ENCODE assay signal across 8 cellular contexts in the genomic region with DNA sequence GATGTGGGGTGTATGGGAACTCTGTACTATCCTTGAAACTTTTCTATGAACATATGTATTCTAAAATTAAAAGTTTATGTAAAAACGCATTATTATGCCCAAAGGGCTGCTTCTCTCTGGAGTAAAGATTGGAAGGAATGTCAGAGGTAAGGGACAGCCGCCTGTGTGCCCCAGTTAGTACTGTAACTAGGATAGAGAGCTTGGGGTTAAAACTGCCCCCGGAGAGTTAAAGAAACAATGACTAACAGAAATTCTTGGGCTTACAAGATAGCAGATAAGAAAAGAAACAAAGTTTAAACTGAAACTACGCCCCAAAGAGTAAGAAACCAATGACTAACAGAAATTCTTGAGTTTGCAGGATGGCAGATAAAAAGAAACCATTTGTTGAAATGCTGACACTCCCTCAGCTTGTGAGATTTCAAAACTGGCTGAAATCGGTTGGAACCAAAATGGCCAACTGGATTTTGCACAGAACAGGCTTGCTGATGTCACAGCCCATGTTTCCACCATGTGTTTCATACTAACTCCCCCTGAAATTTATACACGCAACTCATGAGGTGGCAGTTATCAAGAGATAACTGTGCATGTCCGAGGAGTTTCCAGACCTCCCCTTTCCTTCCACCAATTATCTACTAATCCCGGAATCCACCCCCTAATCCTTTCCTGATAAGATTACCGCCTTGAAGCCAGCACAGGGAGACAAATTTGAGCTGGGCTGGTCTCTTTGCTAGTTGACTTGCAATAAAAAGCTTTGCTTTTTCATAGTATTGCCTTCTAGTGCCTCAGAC. TPM values are rescaled to one million over a fixed set of nuclear protein-coding genes. Genes with fewer than 3 reads are reported as not detected.
DNase-seq lines count a peak whose midpoint lies in the region; TF ChIP-seq lines count a peak whose summit lies in the region.

No MANE protein-coding gene starts in this region.

- H3K4me1 Mint-ChIP-seq in MCF 10A (ENCODE audit: insufficient read depth, unreplicated experiment): peaks cover 12% of the 10 kb centered on the region

- DNase-seq in AG04450 (ENCODE audit: low read depth, low spot score): peak; percentile 78
- DNase-seq in MCF 10A (ENCODE audit: unreplicated experiment): peak; percentile 59
- peak; percentile 96 for DNase-seq in mesendoderm
- DNase-seq in NCI-H146 treated with DMSO at 0.1 percent for 48 hours (lab: John Stamatoyannopoulos, UW; ENCODE audit: unreplicated experiment): no peak
- no peak for DNase-seq in activated naive CD4-positive, alpha-beta T cell treated with anti-CD3 and anti-CD28 coated beads, Interleukin-2, amount 50 U/mL, for 16 hours
- no peak for DNase-seq in DMS153 treated with DMSO at 0.1 percent for 48 hours (lab: John Stamatoyannopoulos, UW; ENCODE audit: unreplicated experiment)
- DNase-seq in stimulated activated CD8-positive, alpha-beta memory T cell treated with anti-CD3 and anti-CD28 coated beads, Interleukin-4, amount 100 ng/mL, for 48 hours: no peak

- no TSS peak for BruUV-seq in MCF 10A (replicated peaks; lab: Mats Ljungman, UMichigan)

- H3K9me3 ChIP-seq in AG04450 (ENCODE audit: control insufficient read depth, insufficient read depth, low read length): no peaks in the 10 kb centered on the region
- H3K9me3 ChIP-seq in HUES64 (ENCODE audit: insufficient read depth, low read depth, low read length): no peaks in the 10 kb centered on the region

- H3K36me3 ChIP-seq in HUES64 (ENCODE audit: insufficient read depth, low read length): no peaks in the 10 kb centered on the region
- no peaks in the 10 kb centered on the region for H3K36me3 ChIP-seq in mesendoderm (ENCODE audit: control insufficient read depth, insufficient read depth, low read length)

- H3K27ac Mint-ChIP-seq in MCF 10A (ENCODE audit: low read depth, unreplicated experiment): peak overlapping the region; percentile 60

- H3K9me3 Mint-ChIP-seq in MCF 10A (ENCODE audit: unreplicated experiment): no peaks in the 10 kb centered on the region

- peak overlapping the region; percentile 44 for H3K4me3 ChIP-seq in AG04450 (ENCODE audit: low read depth, low read length)
- H3K4me3 ChIP-seq in HUES64 (ENCODE audit: low read length): no peak overlapping the region
- no peak overlapping the region for H3K4me3 ChIP-seq in mesendoderm (ENCODE audit: low read length)

- H3K4me1 ChIP-seq in HUES64 (ENCODE audit: insufficient read depth, low read length): peaks cover 10% of the 10 kb centered on the region; the same call in 1 of the 2 replicates
- H3K4me1 ChIP-seq in mesendoderm (ENCODE audit: control insufficient read depth, low read depth, low read length): peaks cover 4% of the 10 kb centered on the region

- POLR2A ChIA-PET in AG04450 (lab: Yijun Ruan, JAX): interaction anchor here (1.0 to 1.5 kb wide), 3 partner anchors 36 to 81 kb away, joined by 3 to 12 read pairs (median 3); partner anchors contain the start of gene VAPA
- POLR2A ChIA-PET in MCF 10A (lab: Yijun Ruan, JAX): interaction anchor here (0.7 to 3.3 kb wide), 11 partner anchors 8 to 50 kb away, joined by 3 to 41 read pairs (median 4); partner anchors contain the start of genes TXNDC2 and VAPA

- intact Hi-C loops in MCF 10A (cut with micrococcal nuclease): loop anchor here (5.0 kb wide), 1 partner anchor 40 kb away; no protein-coding TSS in a partner anchor

- H3K27me3 ChIP-seq in AG04450 (ENCODE audit: control insufficient read depth, insufficient read depth, low read length): no peaks in the 10 kb centered on the region
- H3K27me3 ChIP-seq in HUES64 (ENCODE audit: insufficient read depth, low read length): no peaks in the 10 kb centered on the region
- H3K27me3 ChIP-seq in mesendoderm (ENCODE audit: insufficient read depth, low read length, poor library complexity): no peaks in the 10 kb centered on the region

- H2AK5ac ChIP-seq in mesendoderm (ENCODE audit: low read length): no peak overlapping the region

- no peaks in the 10 kb centered on the region for H3K79me1 ChIP-seq in mesendoderm (ENCODE audit: low read length)

- H3K23ac ChIP-seq in mesendoderm (ENCODE audit: low read length): peak overlapping the region; percentile 75

- H3K27me3 Mint-ChIP-seq in MCF 10A (ENCODE audit: insufficient read depth, unreplicated experiment): no peaks in the 10 kb centered on the region

- WGBS in HUES64: 67% methylated on average over 9 of the region's 9 CpGs
- WGBS in mesendoderm (ENCODE audit: extremely low coverage, insufficient coverage, low lambda C conversion rate): no CpG with 5 or more reads among the region's 9 CpGs

- no peak overlapping the region for H4K8ac ChIP-seq in mesendoderm (ENCODE audit: low read depth, low read length)

- no peak overlapping the region for H3K9ac ChIP-seq in HUES64 (ENCODE audit: low read depth, low read length)
- H3K9ac ChIP-seq in mesendoderm (ENCODE audit: low read length): no peak overlapping the region

- H3K4me3 Mint-ChIP-seq in MCF 10A (ENCODE audit: unreplicated experiment): peak overlapping the region; percentile 53

- H4K5ac ChIP-seq in mesendoderm (ENCODE audit: low read length): peak overlapping the region; percentile 62

- H3K27ac ChIP-seq in AG04450 (ENCODE audit: low read depth, low read length) (peak overlapping the region; percentile 76), HUES64 (ENCODE audit: low read depth, low read length) (peak overlapping the region; percentile 8; the same call in 1 of the 2 replicates), mesendoderm (ENCODE audit: low read depth, low read length) (peak overlapping the region; percentile 59)

- CTCF ChIA-PET in AG04450 (lab: Charles Lee): no interaction called here
- CTCF ChIA-PET in MCF 10A (lab: Yijun Ruan, JAX): interaction anchor here (1.0 to 1.3 kb wide), 2 partner anchors 9 to 42 kb away, joined by 3 to 6 read pairs; partner anchors contain the start of gene TXNDC2

- H2BK15ac ChIP-seq in mesendoderm (replicated peaks; ENCODE audit: low read depth): no peak overlapping the region

- H3K36me3 Mint-ChIP-seq in MCF 10A (ENCODE audit: insufficient read depth, unreplicated experiment): no peaks in the 10 kb centered on the region

- peak overlapping the region; percentile 26 for H3K4me2 ChIP-seq in mesendoderm (ENCODE audit: low read length)

- H3K18ac ChIP-seq in mesendoderm (ENCODE audit: low read length): no peak overlapping the region

- H2BK5ac ChIP-seq in mesendoderm (ENCODE audit: low read length): peak overlapping the region; percentile 76

- H3K4ac ChIP-seq in mesendoderm (ENCODE audit: low read depth, low read length): peak overlapping the region; percentile 36

- TF ChIP-seq CTCF in AG04450 (IDR thresholded peaks at IDR 0.05; ENCODE audit: low read depth, low read length): no peak
- no peak for TF ChIP-seq CTCF in MCF 10A (IDR thresholded peaks at IDR 0.05; ENCODE audit: unreplicated experiment)

- H2BK120ac ChIP-seq in mesendoderm (ENCODE audit: low read depth, low read length): no peak overlapping the region

- no peaks in the 10 kb centered on the region for H3K79me2 ChIP-seq in mesendoderm (ENCODE audit: control insufficient read depth, insufficient read depth, low read length)

- H3K56ac ChIP-seq in mesendoderm (ENCODE audit: low read length): peak overlapping the region; percentile 56

RNA-seq across cellular contexts. Expression of gene TXNDC2, which starts 8.7 kb away (rescaled TPM):
- 0.06 TPM in 2 replicates for polyA plus RNA-seq in AG04450 (2011; rRNA removed)
- polyA minus RNA-seq in AG04450 (2011; rRNA and poly(A)+ RNA removed): 0.14 and 0.17 TPM in 2 replicates
- polyA plus RNA-seq in HUES64 (2013, experiment 1 of 2): not detected
- polyA plus RNA-seq in HUES64 (2013, experiment 2 of 2): 0.13 TPM
- total RNA-seq in MCF 10A (2022): not detected in 2 replicates
- 0.11 TPM for polyA plus RNA-seq in mesendoderm (2013, experiment 1 of 2)
- 0.32 TPM for polyA plus RNA-seq in mesendoderm (2013, experiment 2 of 2)

RNA-seq across cellular contexts. Expression of gene VAPA, which starts 36.8 kb away (rescaled TPM):
- 296 and 393 TPM in 2 replicates for polyA plus RNA-seq in AG04450 (2011; rRNA removed)
- polyA minus RNA-seq in AG04450 (2011; rRNA and poly(A)+ RNA removed): 106 and 199 TPM in 2 replicates
- polyA plus RNA-seq in HUES64 (2013, experiment 1 of 2): 115 TPM
- 125 TPM for polyA plus RNA-seq in HUES64 (2013, experiment 2 of 2)
- 247 and 286 TPM in 2 replicates for total RNA-seq in MCF 10A (2022)
- 128 TPM for polyA plus RNA-seq in mesendoderm (2013, experiment 1 of 2)
- polyA plus RNA-seq in mesendoderm (2013, experiment 2 of 2): 129 TPM

Comparison
In these comparisons a context has a peak if more than half of its experiments do, and no peak if none do; other contexts are left out.
1. DNase-seq: peak in AG04450 (single experiment), MCF 10A (single experiment) and mesendoderm (single experiment); none in NCI-H146 treated with DMSO at 0.1 percent for 48 hours (single experiment), activated naive CD4-positive, alpha-beta T cell treated with anti-CD3 and anti-CD28 coated beads, Interleukin-2, amount 50 U/mL, for 16 hours (single experiment), DMS153 treated with DMSO at 0.1 percent for 48 hours (single experiment) and stimulated activated CD8-positive, alpha-beta memory T cell treated with anti-CD3 and anti-CD28 coated beads, Interleukin-4, amount 100 ng/mL, for 48 hours (single experiment).
2. H3K27ac ChIP-seq: peak in every context shown above with its lines; median percentile 76 in AG04450; 59 in mesendoderm; 8 in HUES64.